In genomic region chr19:46602392-46603194, GRCh38 we compare ENCODE assay signal across 1 cellular context.
TF ChIP-seq lines count a peak whose summit lies in the region.

No MANE protein-coding gene starts in this region.

TF ChIP-seq in HepG2, 621 proteins besides CTCF, POLR2A, EP300 and RAD21 (continues in another document):
- TF ChIP-seq RXRA (CRISPR knock-in tag; IDR thresholded peaks at IDR 0.05) (no peak; the same call in 1 of the 2 replicates), ZNF484 (CRISPR knock-in tag; IDR thresholded peaks at IDR 0.05; ENCODE audit: borderline replicate concordance, low read depth) (no peak), AGO2 (optimal IDR thresholded peaks at IDR 0.05; ENCODE audit: low read depth, low read length) (peak; percentile 59), PCBP2 (optimal IDR thresholded peaks at IDR 0.05; ENCODE audit: low read depth, low read length, poor library complexity, severe bottlenecking) (peak; percentile 11), MED8 (CRISPR knock-in tag; IDR thresholded peaks at IDR 0.05; ENCODE audit: insufficient replicate concordance) (no peak), PAF1 (CRISPR knock-in tag; IDR thresholded peaks at IDR 0.05) (no peak), ARNTL (CRISPR knock-in tag; IDR thresholded peaks at IDR 0.05) (no peak), HOXA7 (CRISPR knock-in tag; IDR thresholded peaks at IDR 0.05) (no peak), JDP2 (CRISPR knock-in tag; IDR thresholded peaks at IDR 0.05; ENCODE audit: borderline replicate concordance) (no peak), ZNF280D (CRISPR knock-in tag; IDR thresholded peaks at IDR 0.05) (peak; percentile 14; the same call in 1 of the 2 replicates), KAT8 (CRISPR knock-in tag; IDR thresholded peaks at IDR 0.05) (no peak), IRF9 (CRISPR knock-in tag; IDR thresholded peaks at IDR 0.05; ENCODE audit: borderline replicate concordance) (0 out of 2 replicates have a peak, but pooled peaks have one; percentile 24), HNF4G (IDR thresholded peaks at IDR 0.05; ENCODE audit: borderline replicate concordance, low read depth, low read length) (no peak), HNF4G (CRISPR knock-in tag; IDR thresholded peaks at IDR 0.05; ENCODE audit: borderline replicate concordance, low read depth) (no peak), MYPOP (CRISPR knock-in tag; IDR thresholded peaks at IDR 0.05) (0 out of 2 replicates have a peak, but pooled peaks have one; percentile 4), ZMAT3 (CRISPR knock-in tag; conservative IDR thresholded peaks at IDR 0.05) (no peak), PHF5A (CRISPR knock-in tag; IDR thresholded peaks at IDR 0.05; ENCODE audit: low read depth, unreplicated experiment) (no peak), ZNF451 (CRISPR knock-in tag; IDR thresholded peaks at IDR 0.05) (no peak), ZKSCAN5 (CRISPR knock-in tag; IDR thresholded peaks at IDR 0.05) (no peak), ZNF18 (CRISPR knock-in tag; IDR thresholded peaks at IDR 0.05; ENCODE audit: insufficient replicate concordance) (no peak), ZBTB20 (CRISPR knock-in tag; IDR thresholded peaks at IDR 0.05; ENCODE audit: borderline replicate concordance, low read depth) (0 out of 2 replicates have a peak, but pooled peaks have one; percentile 2), ZNF841 (CRISPR knock-in tag; IDR thresholded peaks at IDR 0.05; ENCODE audit: borderline replicate concordance) (no peak), ETS1 (CRISPR knock-in tag; IDR thresholded peaks at IDR 0.05) (no peak), RARA (CRISPR knock-in tag; IDR thresholded peaks at IDR 0.05) (no peak), ZNF782 (CRISPR knock-in tag; IDR thresholded peaks at IDR 0.05; ENCODE audit: borderline replicate concordance) (no peak), ZNF33B (CRISPR knock-in tag; IDR thresholded peaks at IDR 0.05) (no peak), SP4 (CRISPR knock-in tag; IDR thresholded peaks at IDR 0.05) (no peak), KLF13 (CRISPR knock-in tag; IDR thresholded peaks at IDR 0.05) (no peak), KLF16 (CRISPR knock-in tag; IDR thresholded peaks at IDR 0.05) (0 out of 4 replicates have a peak, but pooled peaks of 1 of the 2 experiments have one; percentile 14), CREBL2 (CRISPR knock-in tag; IDR thresholded peaks at IDR 0.05; ENCODE audit: borderline replicate concordance) (no peak), MBD4 (IDR thresholded peaks at IDR 0.05; ENCODE audit: borderline replicate concordance, low read length) (no peak), HOMEZ (CRISPR knock-in tag; IDR thresholded peaks at IDR 0.05; ENCODE audit: low read depth) (no peak), ZNF180 (CRISPR knock-in tag; IDR thresholded peaks at IDR 0.05; ENCODE audit: borderline replicate concordance, low read depth) (no peak), BATF2 (CRISPR knock-in tag; IDR thresholded peaks at IDR 0.05) (0 out of 2 replicates have a peak, but pooled peaks have one; percentile 26), SMAD3 (CRISPR knock-in tag; IDR thresholded peaks at IDR 0.05) (no peak; the same call in 1 of the 2 replicates), ZNF10 (CRISPR knock-in tag; IDR thresholded peaks at IDR 0.05; ENCODE audit: borderline replicate concordance, low read depth) (no peak), ZFP37 (CRISPR knock-in tag; IDR thresholded peaks at IDR 0.05; ENCODE audit: borderline replicate concordance) (no peak), PRMT3 (CRISPR knock-in tag; IDR thresholded peaks at IDR 0.05; ENCODE audit: borderline replicate concordance, low read depth) (no peak), ZNF275 (CRISPR knock-in tag; IDR thresholded peaks at IDR 0.05; ENCODE audit: borderline replicate concordance) (no peak), GATAD1 (CRISPR knock-in tag; IDR thresholded peaks at IDR 0.05) (no peak), REL (CRISPR knock-in tag; conservative IDR thresholded peaks at IDR 0.05) (peak; percentile 58; the same call in 1 of the 2 replicates), ZNF670 (CRISPR knock-in tag; IDR thresholded peaks at IDR 0.05; ENCODE audit: borderline replicate concordance) (0 out of 2 replicates have a peak, but pooled peaks have one; percentile 2), ZNF672 (CRISPR knock-in tag; IDR thresholded peaks at IDR 0.05) (no peak), KLF12 (CRISPR knock-in tag; IDR thresholded peaks at IDR 0.05; ENCODE audit: borderline replicate concordance) (no peak), SNAPC4 (CRISPR knock-in tag; IDR thresholded peaks at IDR 0.05) (no peak), SKI (IDR thresholded peaks at IDR 0.05; ENCODE audit: partially characterized antibody) (no peak), YEATS2 (CRISPR knock-in tag; IDR thresholded peaks at IDR 0.05; ENCODE audit: borderline replicate concordance) (peak; percentile 7; the same call in 1 of the 2 replicates), RBFOX2 (IDR thresholded peaks at IDR 0.05; ENCODE audit: low read depth, low read length) (0 out of 2 replicates have a peak, but pooled peaks have one; percentile 27)
